8 cellular contexts compared by ENCODE assay signal in genomic region chr2:203330434-203330833, GRCh38. TPM values are rescaled to one million over a fixed set of nuclear protein-coding genes. Genes with fewer than 3 reads are reported as not detected.
A peak's percentile ranks its signal among the peaks of the same experiment; 100 is the strongest.
DNase-seq lines count a peak whose midpoint lies in the region; ATAC-seq, FAIRE-seq and TF ChIP-seq lines count a peak whose summit lies in the region.

No MANE protein-coding gene starts in this region.

- H3K9me3 ChIP-seq in H1 (ENCODE audit: insufficient read depth in 2 of 2, low read depth in 1 of 2, low read length in 1 of 2), result no peaks in the 10 kb centered on the region
- H3K9me3 ChIP-seq in MM.1S (replicated peaks; ENCODE audit: insufficient read depth, low read length), result no peaks in the 10 kb centered on the region

- no peak overlapping the region for H3K18ac ChIP-seq in H1 (ENCODE audit: extremely low read depth, low read length)

- H2BK20ac ChIP-seq in H1 (ENCODE audit: low read length), result no peak overlapping the region

- H3K36me3 Mint-ChIP-seq in activated CD8-positive, alpha-beta T cell treated with anti-CD3 and anti-CD28 coated beads for 36 hours (ENCODE audit: low read depth), result peaks cover 8% of the 10 kb centered on the region
- H3K36me3 Mint-ChIP-seq in activated CD8-positive, alpha-beta T cell treated with anti-CD3 and anti-CD28 coated beads, Interleukin-2, amount 10 ng/mL, durations not matched to agents 7 days and 5 days (ENCODE audit: low read depth), result peaks cover 3% of the 10 kb centered on the region

- no peak overlapping the region for H2BK15ac ChIP-seq in H1 (ENCODE audit: low read length)

- TF ChIP-seq CTCF in activated CD8-positive, alpha-beta T cell treated with anti-CD3 and anti-CD28 coated beads for 36 hours (IDR thresholded peaks at IDR 0.05), result no peak
- TF ChIP-seq CTCF in H1 (IDR thresholded peaks at IDR 0.05; ENCODE audit: control extremely low read depth in 1 of 3, insufficient read depth in 1 of 3, low read depth in 1 of 3, low read length in 3 of 3) (no peak), MM.1S (IDR thresholded peaks at IDR 0.05; ENCODE audit: low read length) (no peak)

- TF ChIP-seq EP300 in H1 (IDR thresholded peaks at IDR 0.05; ENCODE audit: borderline replicate concordance in 1 of 2, low read depth in 2 of 2, low read length in 2 of 2), result no peak

- ATAC-seq in activated CD8-positive, alpha-beta T cell treated with anti-CD3 and anti-CD28 coated beads for 36 hours, result no peak
- ATAC-seq in activated CD8-positive, alpha-beta T cell treated with anti-CD3 and anti-CD28 coated beads, Interleukin-2, amount 10 ng/mL, durations not matched to agents 7 days and 5 days, result no peak
- ATAC-seq in GM21825 (IDR thresholded peaks at IDR 0.05; ENCODE audit: unreplicated experiment), result no peak

- H3K56ac ChIP-seq in H1 (replicated peaks; ENCODE audit: insufficient read length, low read depth, low read length), result no peak overlapping the region

- no peaks in the 10 kb centered on the region; the same call in 1 of the 2 replicates for H3K79me1 ChIP-seq in H1 (ENCODE audit: low read depth, low read length)

- intact Hi-C loops in activated CD8-positive, alpha-beta T cell treated with anti-CD3 and anti-CD28 coated beads for 36 hours (cut with micrococcal nuclease), result no loop called here

- POLR2A ChIA-PET in activated CD8-positive, alpha-beta T cell treated with anti-CD3 and anti-CD28 coated beads for 36 hours (lab: Charles Lee), result no interaction called here
- POLR2A ChIA-PET in activated CD8-positive, alpha-beta T cell treated with anti-CD3 and anti-CD28 coated beads, Interleukin-2, amount 10 ng/mL, durations not matched to agents 7 days and 5 days (lab: Charles Lee), result no interaction called here
- POLR2A ChIA-PET in H1 (lab: Charles Lee; ENCODE audit: partially characterized antibody), result interaction anchor here (1.9 to 3.9 kb wide), 2 partner anchors 9 to 11 kb away, joined by 8 to 40 read pairs; no protein-coding TSS in a partner anchor

- H3K27me3 ChIP-seq in H1 (replicated peaks in 1 of 4; ENCODE audit: control insufficient read depth in 3 of 4, extremely low read depth in 1 of 4, insufficient read depth in 3 of 4, low read length in 3 of 4) (no peaks in the 10 kb centered on the region), MM.1S (replicated peaks; ENCODE audit: insufficient read depth, low read length) (no peaks in the 10 kb centered on the region)

- no peak overlapping the region for H2AFZ ChIP-seq in H1 (ENCODE audit: low read length)
- H2AFZ ChIP-seq in MM.1S (ENCODE audit: low read length), result no peak overlapping the region

- no peaks in the 10 kb centered on the region for H3K27me3 Mint-ChIP-seq in activated CD8-positive, alpha-beta T cell treated with anti-CD3 and anti-CD28 coated beads for 36 hours
- H3K27me3 Mint-ChIP-seq in activated CD8-positive, alpha-beta T cell treated with anti-CD3 and anti-CD28 coated beads, Interleukin-2, amount 10 ng/mL, durations not matched to agents 7 days and 5 days (ENCODE audit: low read depth), result no peaks in the 10 kb centered on the region

- H4K8ac ChIP-seq in H1 (ENCODE audit: extremely low read depth, insufficient read depth, low read length), result no peak overlapping the region

- H3K4me1 ChIP-seq in H1 (replicated peaks in 1 of 4; ENCODE audit: control insufficient read depth in 3 of 4, insufficient read depth in 4 of 4, low read length in 3 of 4) (peaks cover 0 to 2% (median 0%) of the 10 kb centered on the region in 4 experiments; a peak in 1 of 7 replicates), MM.1S (ENCODE audit: low read length) (peaks cover 5% of the 10 kb centered on the region; the same call in 1 of the 2 replicates)

- H3K9me3 Mint-ChIP-seq in activated CD8-positive, alpha-beta T cell treated with anti-CD3 and anti-CD28 coated beads for 36 hours, result no peaks in the 10 kb centered on the region
- H3K9me3 Mint-ChIP-seq in activated CD8-positive, alpha-beta T cell treated with anti-CD3 and anti-CD28 coated beads, Interleukin-2, amount 10 ng/mL, durations not matched to agents 7 days and 5 days (ENCODE audit: insufficient read depth), result no peaks in the 10 kb centered on the region

- H3K23me2 ChIP-seq in H1 (ENCODE audit: low read depth, low read length), result peaks cover 4% of the 10 kb centered on the region; the same call in 1 of the 2 replicates

- no peak for TF ChIP-seq POLR2A in H1 (IDR thresholded peaks at IDR 0.05; ENCODE audit: control extremely low read depth in 1 of 2, low read depth in 2 of 2, low read length in 2 of 2)

- H2BK120ac ChIP-seq in H1 (replicated peaks; ENCODE audit: low read depth, low read length), result no peak overlapping the region

- H3K4me1 Mint-ChIP-seq in activated CD8-positive, alpha-beta T cell treated with anti-CD3 and anti-CD28 coated beads for 36 hours (ENCODE audit: low read depth), result peaks cover 35% of the 10 kb centered on the region
- H3K4me1 Mint-ChIP-seq in activated CD8-positive, alpha-beta T cell treated with anti-CD3 and anti-CD28 coated beads, Interleukin-2, amount 10 ng/mL, durations not matched to agents 7 days and 5 days (ENCODE audit: low read depth), result peaks cover 27% of the 10 kb centered on the region

- no peak overlapping the region for H3K4ac ChIP-seq in H1 (replicated peaks; ENCODE audit: insufficient read length, low read depth, low read length)

- peak overlapping the region; percentile 62 to 89; a peak in 3 of 4 replicates for H3K4me2 ChIP-seq in H1 (ENCODE audit: insufficient read depth in 1 of 2, low read depth in 2 of 2, low read length in 2 of 2)
- H3K4me2 ChIP-seq in MM.1S (ENCODE audit: low read depth, low read length), result no peak overlapping the region

- no peak overlapping the region for H3K14ac ChIP-seq in H1 (ENCODE audit: insufficient read length)

- CTCF ChIA-PET in activated CD8-positive, alpha-beta T cell treated with anti-CD3 and anti-CD28 coated beads for 36 hours (lab: Charles Lee), result interaction anchor here (1.2 kb wide), 1 partner anchor 108 kb away, joined by 3 read pairs; no protein-coding TSS in a partner anchor
- CTCF ChIA-PET in activated CD8-positive, alpha-beta T cell treated with anti-CD3 and anti-CD28 coated beads, Interleukin-2, amount 10 ng/mL, durations not matched to agents 7 days and 5 days (lab: Charles Lee), result no interaction called here
- CTCF ChIA-PET in H1 (lab: Charles Lee; ENCODE audit: partially characterized antibody), result interaction anchor here (0.6 to 0.9 kb wide), 2 partner anchors 30 to 717 kb away, joined by 3 to 6 read pairs; no protein-coding TSS in a partner anchor

- H3K9ac ChIP-seq in H1 (replicated peaks in 1 of 4; ENCODE audit: extremely low read depth in 1 of 4, low read depth in 3 of 4, low read length in 3 of 4) (peak overlapping the region in 1 of 4 experiments; percentile 26; a peak in 1 of 7 replicates), MM.1S (ENCODE audit: low read length) (no peak overlapping the region)

- H4K5ac ChIP-seq in H1 (ENCODE audit: insufficient read length, low read depth, low read length), result no peak overlapping the region

- no peak overlapping the region for H2AK5ac ChIP-seq in H1 (ENCODE audit: low read depth, low read length)

- DNase-seq in activated CD8-positive, alpha-beta T cell treated with anti-CD3 and anti-CD28 coated beads for 36 hours, result no peak
- no peak for DNase-seq in activated CD8-positive, alpha-beta T cell treated with anti-CD3 and anti-CD28 coated beads, Interleukin-2, amount 10 ng/mL, durations not matched to agents 7 days and 5 days
- DNase-seq in NCI-H69 (lab: John Stamatoyannopoulos, UW), result peak; percentile 12
- DNase-seq in H1 (ENCODE audit: low read depth in 1 of 2, low spot score in 2 of 2), result no peak
- DNase-seq in renal cortical epithelial cell (ENCODE audit: low read depth), result peak; percentile 64
- DNase-seq in NCI-H1105 (lab: John Stamatoyannopoulos, UW), result no peak
- DNase-seq in MM.1S, result no peak

- peak overlapping the region; percentile 89 for H3K4me3 Mint-ChIP-seq in activated CD8-positive, alpha-beta T cell treated with anti-CD3 and anti-CD28 coated beads for 36 hours
- no peak overlapping the region for H3K4me3 Mint-ChIP-seq in activated CD8-positive, alpha-beta T cell treated with anti-CD3 and anti-CD28 coated beads, Interleukin-2, amount 10 ng/mL, durations not matched to agents 7 days and 5 days

- H3K9me2 ChIP-seq in MM.1S (replicated peaks; ENCODE audit: insufficient read depth, low read length), result no peaks in the 10 kb centered on the region

- peak overlapping the region in 2 of 4 experiments; percentile 6 to 99; a peak in 3 of 8 replicates for H3K4me3 ChIP-seq in H1 (ENCODE audit: extremely low read depth in 1 of 4, insufficient read depth in 2 of 4, low read depth in 3 of 4, low read length in 4 of 4)
- H3K4me3 ChIP-seq in MM.1S (ENCODE audit: low read length), result no peak overlapping the region

- H3F3A ChIP-seq in MM.1S (ENCODE audit: insufficient read depth, low read length), result peaks cover 7% of the 10 kb centered on the region

- peaks cover 20 to 66% of the 10 kb centered on the region in 2 experiments for H3K79me2 ChIP-seq in H1 (ENCODE audit: control insufficient read depth in 1 of 2, insufficient read depth in 2 of 2, low read length in 2 of 2)
- H3K79me2 ChIP-seq in MM.1S (ENCODE audit: low read length), result peaks cover 57% of the 10 kb centered on the region

- H2BK12ac ChIP-seq in H1 (ENCODE audit: low read depth, low read length), result no peak overlapping the region

- peaks cover 1 to 3% of the 10 kb centered on the region in 2 experiments for H4K20me1 ChIP-seq in H1 (replicated peaks in 1 of 2; ENCODE audit: control insufficient read depth in 1 of 2, insufficient read depth in 2 of 2, low read length in 2 of 2)
- no peaks in the 10 kb centered on the region for H4K20me1 ChIP-seq in MM.1S (ENCODE audit: insufficient read depth, low read length)

- H3K27ac ChIP-seq in H1 (ENCODE audit: low read depth, low read length) (no peak overlapping the region), MM.1S (ENCODE audit: low read length) (no peak overlapping the region)

- no peak for FAIRE-seq in H1 (lab: Jason Lieb, UNC)

- H3K27ac Mint-ChIP-seq in activated CD8-positive, alpha-beta T cell treated with anti-CD3 and anti-CD28 coated beads for 36 hours, result no peak overlapping the region
- H3K27ac Mint-ChIP-seq in activated CD8-positive, alpha-beta T cell treated with anti-CD3 and anti-CD28 coated beads, Interleukin-2, amount 10 ng/mL, durations not matched to agents 7 days and 5 days, result no peak overlapping the region

- TF ChIP-seq RAD21 in H1 (IDR thresholded peaks at IDR 0.05 in 1 of 2, conservative IDR thresholded peaks at IDR 0.05 in 1 of 2; ENCODE audit: low read depth in 2 of 2, low read length in 2 of 2), result no peak

- H3K36me3 ChIP-seq in H1 (ENCODE audit: control insufficient read depth in 2 of 4, insufficient read depth in 4 of 4, low read length in 3 of 4) (no peaks in the 10 kb centered on the region; a peak in 1 of 8 replicates), MM.1S (replicated peaks; ENCODE audit: insufficient read depth, low read length) (no peaks in the 10 kb centered on the region)

- H3K23ac ChIP-seq in H1 (ENCODE audit: insufficient read length), result no peak overlapping the region

- no peak overlapping the region for H2BK5ac ChIP-seq in H1 (ENCODE audit: low read depth, low read length)

- no peak overlapping the region for H4K91ac ChIP-seq in H1 (replicated peaks; ENCODE audit: insufficient read length, low read length)

RNA-seq across cellular contexts. Expression of gene ABI2, which starts 2.2 kb away (rescaled TPM):
- total RNA-seq in activated CD8-positive, alpha-beta T cell treated with anti-CD3 and anti-CD28 coated beads for 36 hours, result 10 to 100 TPM; 33.5 to 35.3 TPM
- 10 to 100 TPM; 28.5 to 32.1 TPM for total RNA-seq in activated CD8-positive, alpha-beta T cell treated with anti-CD3 and anti-CD28 coated beads, Interleukin-2, amount 10 ng/mL, durations not matched to agents 7 days and 5 days
- 118 and 130 TPM in 2 replicates for total RNA-seq in H1 (2021; fragmentation: NEBNext Ultra II Directional; extraction: Animal tissue kit (Norgen Biotek cat#: 25700))
- 62.3 and 71.4 TPM in 2 replicates for polyA plus RNA-seq in H1 (2011; rRNA removed)
- polyA plus RNA-seq in H1 (2011; cell fraction: cytosol; rRNA removed), result 76.0 TPM
- 171 TPM for polyA plus RNA-seq in H1 (2011; cell fraction: nucleus; rRNA removed)
- 77.5 to 116 TPM (median 95.3 TPM) in 4 replicates for polyA plus RNA-seq in H1 (2012, experiment 1 of 2)
- polyA plus RNA-seq in H1 (2012, experiment 2 of 2), result 23.5 TPM
- polyA plus RNA-seq in H1 (2013, experiment 1 of 2), result 79.2 TPM
- polyA plus RNA-seq in H1 (2013, experiment 2 of 2), result 79.5 TPM
- polyA minus RNA-seq in H1 (2011; rRNA and poly(A)+ RNA removed), result 104 and 137 TPM in 2 replicates
- polyA minus RNA-seq in H1 (2011; cell fraction: cytosol; rRNA and poly(A)+ RNA removed), result 70.6 TPM
- polyA minus RNA-seq in H1 (2011; cell fraction: nucleus; rRNA and poly(A)+ RNA removed), result 136 TPM
- total RNA-seq in renal cortical epithelial cell, result 14.1 and 59.7 TPM in 2 replicates

Comparison
In these comparisons a context has a peak if more than half of its experiments do, and no peak if none do; other contexts are left out.
1. DNase-seq: peak in NCI-H69 (single experiment) and renal cortical epithelial cell (single experiment); none in activated CD8-positive, alpha-beta T cell treated with anti-CD3 and anti-CD28 coated beads for 36 hours (single experiment), activated CD8-positive, alpha-beta T cell treated with anti-CD3 and anti-CD28 coated beads, Interleukin-2, amount 10 ng/mL, durations not matched to agents 7 days and 5 days (single experiment), H1 (0 of 2), NCI-H1105 (single experiment) and MM.1S (single experiment).